Comparison of ENCODE assay signal across 12 cellular contexts in the genomic region with DNA sequence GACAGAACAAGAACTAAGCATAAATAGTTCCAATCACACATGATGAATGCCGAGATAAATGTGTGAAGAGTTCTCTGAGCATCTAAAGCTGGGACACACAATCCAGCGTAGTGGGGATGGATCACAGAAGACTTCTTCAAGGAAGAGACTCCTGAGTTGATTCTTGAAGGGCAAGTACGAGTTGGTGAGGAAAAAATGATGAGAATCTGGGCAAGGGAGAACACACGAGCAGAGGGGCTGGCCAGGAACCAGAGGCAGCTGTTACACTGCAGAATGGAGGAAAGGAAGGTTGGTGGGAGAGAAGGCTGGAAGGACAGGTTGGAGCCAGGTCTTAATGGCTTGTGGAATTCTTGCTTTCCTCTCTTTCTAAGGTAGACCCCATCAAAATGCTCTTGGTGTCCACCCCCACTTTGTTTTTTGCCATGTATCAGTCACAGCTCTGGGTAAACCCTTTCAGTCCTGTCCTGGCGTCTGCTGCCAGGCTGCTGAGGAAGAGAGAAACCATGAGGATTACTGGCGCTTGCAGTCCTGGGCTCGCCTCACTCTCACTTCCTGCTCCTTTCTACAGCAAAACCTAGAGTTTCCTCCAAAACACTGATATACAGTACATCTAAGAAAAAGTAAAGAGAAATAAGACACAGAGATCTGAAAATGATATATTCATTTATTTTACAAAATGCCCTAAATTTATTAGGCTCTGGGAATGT.
DNase-seq lines count a peak whose midpoint lies in the region; ATAC-seq and TF ChIP-seq lines count a peak whose summit lies in the region.
"Had no signal": no experiment of that assay in that cellular context is flagged by ENCODE, and none has a peak within 500 bp of the region (broad histone marks: within the 10 kb centered on the region; RNA-seq: fewer than 3 reads in every experiment).

No MANE protein-coding gene starts in this region.

- TF ChIP-seq CTCF in parathyroid adenoma (IDR thresholded peaks at IDR 0.05) = no peak

- in situ Hi-C loops in KBM-7 (cut with MboI; ENCODE audit: low pct_unique_long_range_greater_than_20kb, low sequenced_read_pairs) = no loop called here

- H3K27ac ChIP-seq in parathyroid adenoma = no peak overlapping the region
- no peak overlapping the region for H3K27ac ChIP-seq in aorta (ENCODE audit: low read depth in 1 of 2, low read length in 2 of 2)
- H3K27ac ChIP-seq: HL-60, SK-N-MC had no signal

- intact Hi-C loops in aorta (cut with DNase I) = no loop called here

- H3K4me1 ChIP-seq in parathyroid adenoma = peaks cover 23% of the 10 kb centered on the region
- H3K4me1 ChIP-seq in aorta (ENCODE audit: control insufficient read depth in 1 of 2, insufficient read depth in 2 of 2, low read length in 2 of 2) = no peaks in the 10 kb centered on the region

- WGBS in aorta, 2 donors = 72 to 73% methylated on average over 7 of the region's 7 CpGs

- no peak for DNase-seq in aorta
- no peak for DNase-seq in stimulated activated CD4-positive, alpha-beta T cell treated with anti-CD3 and anti-CD28 coated beads, Interleukin-4, amount 100 ng/mL, for 1 hour
- DNase-seq in KBM-7 = no peak
- DNase-seq: DMS53, NCI-H2107, retina had no signal

- peak overlapping the region; percentile 23 for H2AFZ ChIP-seq in parathyroid adenoma

- H3K9ac ChIP-seq in parathyroid adenoma = no peak overlapping the region

- no peak overlapping the region for H3K4me2 ChIP-seq in parathyroid adenoma (ENCODE audit: low read length)

- H3K36me3 ChIP-seq in parathyroid adenoma (ENCODE audit: control insufficient read depth, insufficient read depth, low read length) (no peaks in the 10 kb centered on the region), aorta (ENCODE audit: control insufficient read depth in 1 of 2, insufficient read depth in 2 of 2, low read length in 1 of 2) (no peaks in the 10 kb centered on the region)

- H3K79me2 ChIP-seq in parathyroid adenoma = no peaks in the 10 kb centered on the region

- no peaks in the 10 kb centered on the region for H3K27me3 ChIP-seq in parathyroid adenoma (ENCODE audit: control insufficient read depth, insufficient read depth, low read length)
- H3K27me3 ChIP-seq in aorta (ENCODE audit: control insufficient read depth in 1 of 2, insufficient read depth in 2 of 2, low read length in 1 of 2) = no peaks in the 10 kb centered on the region

- no peaks in the 10 kb centered on the region for H3K9me3 ChIP-seq in parathyroid adenoma (ENCODE audit: control insufficient read depth, low read length)
- H3K9me3 ChIP-seq in aorta (ENCODE audit: control insufficient read depth, low read length) = no peaks in the 10 kb centered on the region

- H3K4me3 ChIP-seq in parathyroid adenoma (ENCODE audit: low read depth, low read length) = no peak overlapping the region
- H3K4me3 ChIP-seq in aorta (ENCODE audit: low read length in 2 of 2) = no peak overlapping the region
- H3K4me3 ChIP-seq: SK-N-MC had no signal

- peak; percentile 79 for ATAC-seq in GM19025 (IDR thresholded peaks at IDR 0.05; ENCODE audit: low read depth, unreplicated experiment)
- peak; percentile 95 for ATAC-seq in GM21786 (IDR thresholded peaks at IDR 0.05; ENCODE audit: unreplicated experiment)
- ATAC-seq in HG03342 (IDR thresholded peaks at IDR 0.05; ENCODE audit: unreplicated experiment) = peak; percentile 82
- no peak for ATAC-seq in aorta (ENCODE audit: low FRiP score)
